Comparison of ENCODE assay signal across 28 cellular contexts in genomic region chr1:28855469-28855944, GRCh38. TPM values are rescaled to one million over a fixed set of nuclear protein-coding genes. Genes with fewer than 3 reads are reported as not detected.
DNase-seq lines count a peak whose midpoint lies in the region; ATAC-seq and TF ChIP-seq lines count a peak whose summit lies in the region.
"Had no signal": no experiment of that assay in that cellular context is flagged by ENCODE, and none has a peak within 500 bp of the region (broad histone marks: within the 10 kb centered on the region; RNA-seq: fewer than 3 reads in every experiment).

No MANE protein-coding gene starts in this region.

- H3K4ac ChIP-seq in neuronal stem cell (ENCODE audit: low read length), result no peak overlapping the region

- H3K23ac ChIP-seq in neuronal stem cell (ENCODE audit: low read depth, low read length, poor library complexity), result peak overlapping the region; percentile 74

- TF ChIP-seq CTCF in fibroblast of pulmonary artery (IDR thresholded peaks at IDR 0.05; ENCODE audit: low read length, missing control alignments) (no peak), GM13976 (IDR thresholded peaks at IDR 0.05; ENCODE audit: borderline replicate concordance, control extremely low read depth, extremely low read depth, insufficient read depth, missing control alignments) (no peak), MM.1S (IDR thresholded peaks at IDR 0.05; ENCODE audit: low read length) (no peak)

- H2BK120ac ChIP-seq in neuronal stem cell (ENCODE audit: low read depth, low read length), result no peak overlapping the region

- H4K8ac ChIP-seq in neuronal stem cell (ENCODE audit: low read depth, low read length), result no peak overlapping the region

- H3K4me1 ChIP-seq in BLaER1 treated with 17β-estradiol and CSF1 and Interleukin-3, amounts not matched to agents 10 nM and 100 nM, result peaks cover 0 to 26% (median 14%) of the 10 kb centered on the region in 10 experiments; a peak in 16 of 20 replicates
- peaks cover 0 to 9% of the 10 kb centered on the region in 2 donors for H3K4me1 ChIP-seq in neuronal stem cell (ENCODE audit: control insufficient read depth in 2 of 2, insufficient read depth in 1 of 2, low read depth in 1 of 2, low read length in 2 of 2)
- H3K4me1 ChIP-seq in MM.1S (ENCODE audit: low read length), result no peaks in the 10 kb centered on the region
- H3K4me1 ChIP-seq: BE2C, HAP-1, psoas muscle had no signal

- H2BK15ac ChIP-seq in neuronal stem cell (ENCODE audit: low read length), result no peak overlapping the region

- H3K27me3 ChIP-seq in BLaER1 treated with 17β-estradiol and CSF1 and Interleukin-3, amounts not matched to agents 10 nM and 100 nM, result no peaks in the 10 kb centered on the region
- peaks cover 0 to 22% (median 0%) of the 10 kb centered on the region in 3 experiments for H3K27me3 ChIP-seq in neuronal stem cell (ENCODE audit: control insufficient read depth in 3 of 3, insufficient read depth in 3 of 3, low read depth in 1 of 3, low read length in 3 of 3)
- H3K27me3 ChIP-seq in MM.1S (replicated peaks; ENCODE audit: insufficient read depth, low read length), result no peaks in the 10 kb centered on the region; the same call in 1 of the 2 replicates
- H3K27me3 ChIP-seq: BE2C, neural progenitor cell had no signal

- no peak overlapping the region for H2AK5ac ChIP-seq in neuronal stem cell (ENCODE audit: low read depth, low read length)

- H3K18ac ChIP-seq in neuronal stem cell (ENCODE audit: low read length), result peak overlapping the region; percentile 82

- DNase-seq in T-helper 17 cell (no peak), fibroblast of pulmonary artery (ENCODE audit: low read depth) (peak; percentile 21), neuronal stem cell (ENCODE audit: low spot score) (no peak), GM13976 (ENCODE audit: low spot score) (no peak), HK-2 (ENCODE audit: unreplicated experiment) (no peak), MM.1S (no peak), activated gamma-delta T cell (lab: John Stamatoyannopoulos, UW) (no peak)
- DNase-seq: activated CD4-positive, alpha-beta T cell treated with anti-CD3 and anti-CD28 coated beads, Interleukin-2, amount 10 ng/mL, durations not matched to agents 7 days and 5 days; BE2C; COR-L47; DMS79 treated with DMSO at 0.1 percent for 48 hours; islet precursor cell; NCI-H1694 treated with DMSO at 0.1 percent for 48 hours; NCI-H2227 treated with DMSO at 0.1 percent for 48 hours; NCI-H748 treated with DMSO at 0.1 percent for 48 hours; psoas muscle; stimulated activated CD4-positive, alpha-beta T cell treated with anti-CD3 and anti-CD28 coated beads, Interleukin-1b, Interleukin-23, amount 100 ng/mL, for 48 hours; WERI-Rb-1 had no signal

- peaks cover 6% of the 10 kb centered on the region for H3K4me1 Mint-ChIP-seq in T-helper 17 cell
- H3K4me1 Mint-ChIP-seq: activated T-helper 17 cell treated with anti-CD3 and anti-CD28 coated beads, Interleukin-2, amount 50 U/mL, for 72 hours had no signal

- WGBS in neuronal stem cell (ENCODE audit: extremely low coverage in 2 of 2, insufficient read length in 2 of 2, insufficient replicate concordance in 1 of 2), 2 donors, result no CpG with 5 or more reads among the region's 12 CpGs

- in situ Hi-C loops in GM13976 (cut with MboI; ENCODE audit: low sequenced_read_pairs, unreplicated experiment), result no loop called here

- peaks cover 6% of the 10 kb centered on the region for H3K36me3 Mint-ChIP-seq in T-helper 17 cell (ENCODE audit: low read depth)
- H3K36me3 Mint-ChIP-seq: neural progenitor cell had no signal

- H3K4me3 ChIP-seq in BLaER1 treated with 17β-estradiol and CSF1 and Interleukin-3, amounts not matched to agents 10 nM and 100 nM, result no peak overlapping the region; a peak in 1 of 20 replicates
- H3K4me3 ChIP-seq in fibroblast of pulmonary artery (replicated peaks; ENCODE audit: low read depth, low read length) (no peak overlapping the region), neuronal stem cell (ENCODE audit: low read length in 2 of 2) (no peak overlapping the region), MM.1S (ENCODE audit: low read length) (no peak overlapping the region)
- H3K4me3 ChIP-seq: A549, HAP-1, neural progenitor cell, psoas muscle, skin epidermis had no signal

- H3K4me2 ChIP-seq in BLaER1 treated with 17β-estradiol and CSF1 and Interleukin-3, amounts not matched to agents 10 nM and 100 nM, result peak overlapping the region in 10 of 11 experiments; percentile 1 to 75 (median 26); a peak in 14 of 22 replicates
- H3K4me2 ChIP-seq in neuronal stem cell (ENCODE audit: insufficient read depth, low read length, poor library complexity, severe bottlenecking) (no peak overlapping the region), MM.1S (ENCODE audit: low read depth, low read length) (no peak overlapping the region)
- H3K4me2 ChIP-seq: A549, neural progenitor cell had no signal

- H3K27ac Mint-ChIP-seq in T-helper 17 cell, result peak overlapping the region; percentile 45
- H3K27ac Mint-ChIP-seq: activated CD4-positive, alpha-beta T cell treated with anti-CD3 and anti-CD28 coated beads, Interleukin-2, amount 10 ng/mL, durations not matched to agents 7 days and 5 days; neural progenitor cell had no signal

- H3K14ac ChIP-seq in neuronal stem cell (ENCODE audit: low read length), result no peak overlapping the region

- H2AFZ ChIP-seq in neuronal stem cell (ENCODE audit: low read length), result peak overlapping the region; percentile 36
- no peak overlapping the region for H2AFZ ChIP-seq in MM.1S (ENCODE audit: low read length)
- H2AFZ ChIP-seq: neural progenitor cell had no signal

- no peak overlapping the region for H4K91ac ChIP-seq in neuronal stem cell (ENCODE audit: low read depth, low read length, poor library complexity)

- peaks cover 48% of the 10 kb centered on the region for H3K27me3 Mint-ChIP-seq in T-helper 17 cell

- H3K9ac ChIP-seq in BLaER1 treated with 17β-estradiol and CSF1 and Interleukin-3, amounts not matched to agents 10 nM and 100 nM, result peak overlapping the region in 2 of 11 experiments; percentile 5 to 25; a peak in 3 of 22 replicates
- H3K9ac ChIP-seq in neuronal stem cell (ENCODE audit: low read depth, low read length, poor library complexity) (no peak overlapping the region), MM.1S (ENCODE audit: low read length) (no peak overlapping the region)
- H3K9ac ChIP-seq: neural progenitor cell had no signal

- no peaks in the 10 kb centered on the region for H3K9me3 ChIP-seq in BLaER1 treated with 17β-estradiol and CSF1 and Interleukin-3, amounts not matched to agents 10 nM and 100 nM (replicated peaks in 1 of 11)
- H3K9me3 ChIP-seq in T-helper 17 cell (ENCODE audit: control insufficient read depth, low read length, poor library complexity, severe bottlenecking), result no peaks in the 10 kb centered on the region
- no peaks in the 10 kb centered on the region for H3K9me3 ChIP-seq in neuronal stem cell (replicated peaks in 1 of 2; ENCODE audit: control insufficient read depth in 2 of 2, insufficient read depth in 1 of 2, low read depth in 1 of 2, low read length in 2 of 2)
- no peaks in the 10 kb centered on the region for H3K9me3 ChIP-seq in MM.1S (replicated peaks; ENCODE audit: insufficient read depth, low read length)
- H3K9me3 ChIP-seq: A549, BE2C, HAP-1, psoas muscle had no signal

- no peaks in the 10 kb centered on the region for H3F3A ChIP-seq in MM.1S (ENCODE audit: insufficient read depth, low read length)

- H3K4me3 Mint-ChIP-seq in T-helper 17 cell, result no peak overlapping the region
- H3K4me3 Mint-ChIP-seq: activated CD4-positive, alpha-beta T cell treated with anti-CD3 and anti-CD28 coated beads, Interleukin-2, amount 10 ng/mL, durations not matched to agents 7 days and 5 days; activated T-helper 17 cell treated with anti-CD3 and anti-CD28 coated beads, Interleukin-2, amount 50 U/mL, for 72 hours; neural progenitor cell had no signal

- 0 out of 22 replicates have a peak overlapping the region, but pooled peaks of 1 of the 11 experiments have one; percentile 17 for H3K27ac ChIP-seq in BLaER1 treated with 17β-estradiol and CSF1 and Interleukin-3, amounts not matched to agents 10 nM and 100 nM
- H3K27ac ChIP-seq in neuronal stem cell (replicated peaks; ENCODE audit: low read length), result no peak overlapping the region
- H3K27ac ChIP-seq in MM.1S (ENCODE audit: low read length), result no peak overlapping the region
- H3K27ac ChIP-seq: A549, epithelial cell of prostate, neural progenitor cell, psoas muscle, skin epidermis, WERI-Rb-1 had no signal

- ATAC-seq in T-helper 17 cell, result no peak
- ATAC-seq: A549; activated T-helper 17 cell treated with anti-CD3 and anti-CD28 coated beads, Interleukin-2, amount 50 U/mL, for 72 hours; psoas muscle; SK-N-SH treated with all-trans-retinoic acid at 6 μM for 48 hours had no signal

- H2BK5ac ChIP-seq in neuronal stem cell (ENCODE audit: low read length), result no peak overlapping the region

- no peaks in the 10 kb centered on the region for H3K79me2 ChIP-seq in MM.1S (ENCODE audit: low read length)

- no peaks in the 10 kb centered on the region for H3K9me2 ChIP-seq in MM.1S (replicated peaks; ENCODE audit: insufficient read depth, low read length)

- peak overlapping the region; percentile 86 for H2BK12ac ChIP-seq in neuronal stem cell (ENCODE audit: low read length)

- H4K20me1 ChIP-seq in BLaER1 treated with 17β-estradiol and CSF1 and Interleukin-3, amounts not matched to agents 10 nM and 100 nM, result no peaks in the 10 kb centered on the region
- H4K20me1 ChIP-seq in MM.1S (ENCODE audit: insufficient read depth, low read length), result no peaks in the 10 kb centered on the region

- no peaks in the 10 kb centered on the region for H3K79me1 ChIP-seq in neuronal stem cell (ENCODE audit: low read depth, low read length)

- no peaks in the 10 kb centered on the region for H3K36me3 ChIP-seq in BLaER1 treated with 17β-estradiol and CSF1 and Interleukin-3, amounts not matched to agents 10 nM and 100 nM
- no peaks in the 10 kb centered on the region for H3K36me3 ChIP-seq in neuronal stem cell (replicated peaks in 1 of 2; ENCODE audit: control insufficient read depth in 2 of 2, insufficient read depth in 2 of 2, low read length in 2 of 2)
- no peaks in the 10 kb centered on the region for H3K36me3 ChIP-seq in MM.1S (replicated peaks; ENCODE audit: insufficient read depth, low read length)
- H3K36me3 ChIP-seq: HAP-1, neural progenitor cell, WERI-Rb-1 had no signal

RNA-seq across cellular contexts. Expression of gene OPRD1, which starts 43.5 kb away (rescaled TPM):
- not detected for total RNA-seq in T-helper 17 cell
- polyA plus RNA-seq in neuronal stem cell (2013, experiment 1 of 2), result 0.33 TPM
- 0.42 TPM for polyA plus RNA-seq in neuronal stem cell (2013, experiment 2 of 2)
- total RNA-seq: activated CD4-positive, alpha-beta T cell treated with anti-CD3 and anti-CD28 coated beads, Interleukin-2, amount 10 ng/mL, durations not matched to agents 7 days and 5 days; activated T-helper 17 cell treated with anti-CD3 and anti-CD28 coated beads, Interleukin-2, amount 50 U/mL, for 72 hours; lung microvascular endothelial cell; ureter had no signal
- polyA plus RNA-seq: A549 had no signal

RNA-seq across cellular contexts. Expression of gene EPB41, which starts 58.9 kb away (rescaled TPM):
- 100 to 1,000 TPM; 193 to 221 TPM for total RNA-seq in T-helper 17 cell
- 105 TPM for polyA plus RNA-seq in neuronal stem cell (2013, experiment 1 of 2)
- polyA plus RNA-seq in neuronal stem cell (2013, experiment 2 of 2), result 105 TPM

Comparison
In these comparisons a context has a peak if more than half of its experiments do, and no peak if none do; other contexts are left out.
1. H3K4me2 ChIP-seq: peak in BLaER1 treated with 17β-estradiol and CSF1 and Interleukin-3, amounts not matched to agents 10 nM and 100 nM (10 of 11); none in neuronal stem cell (single experiment) and MM.1S (single experiment).